In genomic region chr1:119582801-119583200, GRCh38 we compare ENCODE assay signal across 9 cellular contexts.
DNase-seq lines count a peak whose midpoint lies in the region; ATAC-seq and TF ChIP-seq lines count a peak whose summit lies in the region.
"Had no signal": no experiment of that assay in that cellular context is flagged by ENCODE, and none has a peak within 500 bp of the region (broad histone marks: within the 10 kb centered on the region; RNA-seq: fewer than 3 reads in every experiment).

No MANE protein-coding gene starts in this region.

- H3K79me2 ChIP-seq in PC-9 (ENCODE audit: low read depth), result no peaks in the 10 kb centered on the region

- no peaks in the 10 kb centered on the region for H3K4me1 Mint-ChIP-seq in activated CD4-positive, alpha-beta T cell treated with anti-CD3 and anti-CD28 coated beads, Interleukin-2, amount 10 ng/mL, durations not matched to agents 24 days and 14 days

- no TSS peak for BruUV-seq in PC-9 (replicated peaks; lab: Mats Ljungman, UMichigan)

- WGBS in right lobe of liver (ENCODE audit: insufficient coverage, low coverage, low lambda C conversion rate, missing lambda C conversion rate), result 0% methylated on average over 1 of the region's 1 CpG
- 0 to 15% methylated on average over 1 of the region's 1 CpG for WGBS in aorta, 2 donors

- H3K36me3 Mint-ChIP-seq in activated CD4-positive, alpha-beta T cell treated with anti-CD3 and anti-CD28 coated beads, Interleukin-2, amount 10 ng/mL, durations not matched to agents 24 days and 14 days (ENCODE audit: low read depth), result no peaks in the 10 kb centered on the region

- no peak overlapping the region for H2AFZ ChIP-seq in PC-9

- no peaks in the 10 kb centered on the region for H3F3A ChIP-seq in PC-9 (ENCODE audit: insufficient read depth, low read depth)

- H4K20me1 ChIP-seq in PC-9 (ENCODE audit: insufficient read depth), result no peaks in the 10 kb centered on the region

- CTCF ChIA-PET in PC-9 (lab: Charles Lee), result no interaction called here

- H3K4me3 ChIP-seq in PC-9, result no peak overlapping the region
- H3K4me3 ChIP-seq in right lobe of liver, result no peak overlapping the region
- no peak overlapping the region for H3K4me3 ChIP-seq in aorta (ENCODE audit: low read length in 2 of 2)
- H3K4me3 ChIP-seq: thoracic aorta had no signal

- TF ChIP-seq CTCF in PC-9 (conservative IDR thresholded peaks at IDR 0.05) (peak; percentile 80), right lobe of liver (IDR thresholded peaks at IDR 0.05) (peak; percentile 50 to 68 (median 66))

- H3K27me3 ChIP-seq in PC-9 (ENCODE audit: insufficient read depth, low read depth), result no peaks in the 10 kb centered on the region
- no peaks in the 10 kb centered on the region for H3K27me3 ChIP-seq in right lobe of liver
- H3K27me3 ChIP-seq in aorta (ENCODE audit: control insufficient read depth in 1 of 2, insufficient read depth in 2 of 2, low read length in 1 of 2), result no peaks in the 10 kb centered on the region

- no peaks in the 10 kb centered on the region for H3K9me3 Mint-ChIP-seq in activated CD4-positive, alpha-beta T cell treated with anti-CD3 and anti-CD28 coated beads, Interleukin-2, amount 10 ng/mL, durations not matched to agents 24 days and 14 days

- no peaks in the 10 kb centered on the region; the same call in 1 of the 2 replicates for H3K4me1 ChIP-seq in PC-9 (replicated peaks; ENCODE audit: insufficient read depth)
- H3K4me1 ChIP-seq in right lobe of liver, result no peaks in the 10 kb centered on the region
- H3K4me1 ChIP-seq in aorta (ENCODE audit: control insufficient read depth in 1 of 2, insufficient read depth in 2 of 2, low read length in 2 of 2), result no peaks in the 10 kb centered on the region

- TF ChIP-seq RAD21 in Ishikawa (IDR thresholded peaks at IDR 0.05; ENCODE audit: low read depth), result peak; percentile 84

- no peak overlapping the region for H3K4me2 ChIP-seq in PC-9

- DNase-seq in activated CD4-positive, alpha-beta T cell treated with anti-CD3 and anti-CD28 coated beads, Interleukin-2, amount 10 ng/mL, durations not matched to agents 24 days and 14 days, result peak; percentile 67
- DNase-seq in activated CD4-positive, alpha-beta T cell treated with anti-CD3 and anti-CD28 coated beads, Interleukin-2, amount 50 U/mL, for 4 hours, result no peak
- DNase-seq in PC-9 (peak; percentile 49 to 60), cerebellum (ENCODE audit: low spot score) (peak; percentile 3), right lobe of liver (peak; percentile 46 to 68 (median 65)), aorta (peak in 1 of 2 donors; percentile 63)
- DNase-seq in activated CD4-positive, CD25-positive, alpha-beta regulatory T cell (lab: John Stamatoyannopoulos, UW), result no peak

- H3K4me3 Mint-ChIP-seq in activated CD4-positive, alpha-beta T cell treated with anti-CD3 and anti-CD28 coated beads, Interleukin-2, amount 10 ng/mL, durations not matched to agents 24 days and 14 days, result no peak overlapping the region

- no peak for TF ChIP-seq EP300 in Ishikawa (IDR thresholded peaks at IDR 0.05; ENCODE audit: borderline replicate concordance)

- POLR2A ChIA-PET in PC-9 (lab: Charles Lee; ENCODE audit: unreplicated experiment), result no interaction called here

- peak; percentile 96 to 99 (median 98) for ATAC-seq in right lobe of liver
- ATAC-seq in aorta (ENCODE audit: low FRiP score), result peak; percentile 74

- H3K9me3 ChIP-seq in PC-9 (ENCODE audit: insufficient read depth, low read depth), result no peaks in the 10 kb centered on the region
- H3K9me3 ChIP-seq in right lobe of liver, result no peaks in the 10 kb centered on the region
- no peaks in the 10 kb centered on the region for H3K9me3 ChIP-seq in aorta (ENCODE audit: control insufficient read depth, low read length)
- H3K9me3 ChIP-seq: thoracic aorta had no signal

- H3K27ac ChIP-seq in PC-9, result no peak overlapping the region
- no peak overlapping the region for H3K27ac ChIP-seq in right lobe of liver
- H3K27ac ChIP-seq in aorta (ENCODE audit: low read depth in 1 of 2, low read length in 2 of 2), result no peak overlapping the region
- H3K27ac ChIP-seq: thoracic aorta had no signal

- no peak overlapping the region for H3K27ac Mint-ChIP-seq in activated CD4-positive, alpha-beta T cell treated with anti-CD3 and anti-CD28 coated beads, Interleukin-2, amount 10 ng/mL, durations not matched to agents 24 days and 14 days

- H3K9me2 ChIP-seq in PC-9 (ENCODE audit: insufficient read depth), result no peaks in the 10 kb centered on the region

- no peak for TF ChIP-seq POLR2A in right lobe of liver (IDR thresholded peaks at IDR 0.05)

- H3K36me3 ChIP-seq in PC-9 (ENCODE audit: low read depth) (no peaks in the 10 kb centered on the region), right lobe of liver (no peaks in the 10 kb centered on the region), aorta (ENCODE audit: control insufficient read depth in 1 of 2, insufficient read depth in 2 of 2, low read length in 1 of 2) (no peaks in the 10 kb centered on the region)
- H3K36me3 ChIP-seq: thoracic aorta had no signal

- peaks cover 2% of the 10 kb centered on the region for H3K27me3 Mint-ChIP-seq in activated CD4-positive, alpha-beta T cell treated with anti-CD3 and anti-CD28 coated beads, Interleukin-2, amount 10 ng/mL, durations not matched to agents 24 days and 14 days

- intact Hi-C loops in activated CD4-positive, alpha-beta T cell treated with anti-CD3 and anti-CD28 coated beads, Interleukin-2, amount 10 ng/mL, durations not matched to agents 24 days and 14 days (cut with micrococcal nuclease), result no loop called here
- intact Hi-C loops in PC-9 (cut with micrococcal nuclease; ENCODE audit: unreplicated experiment) (loop anchor here (1.0 kb wide), 1 partner anchor 92 kb away; no protein-coding TSS in a partner anchor), right lobe of liver (cut with DNase I) (no loop called here), aorta (cut with DNase I) (no loop called here)

TF ChIP-seq in Ishikawa, 13 proteins besides CTCF, POLR2A, EP300 and RAD21:
- TF ChIP-seq TCF12 (IDR thresholded peaks at IDR 0.05; ENCODE audit: low read depth) (no peak), MAX (IDR thresholded peaks at IDR 0.05) (no peak), FOXM1 (IDR thresholded peaks at IDR 0.05; ENCODE audit: borderline replicate concordance, low read depth) (no peak), TEAD4 (IDR thresholded peaks at IDR 0.05) (no peak), ZBTB7A (IDR thresholded peaks at IDR 0.05; ENCODE audit: low read depth) (no peak), EGR1 (IDR thresholded peaks at IDR 0.05) (no peak), TAF1 (IDR thresholded peaks at IDR 0.05; ENCODE audit: low read depth) (no peak), YY1 (IDR thresholded peaks at IDR 0.05; ENCODE audit: low read depth) (no peak), CEBPB (IDR thresholded peaks at IDR 0.05) (no peak), USF1 (IDR thresholded peaks at IDR 0.05) (no peak), CREB1 (IDR thresholded peaks at IDR 0.05; ENCODE audit: low read depth) (no peak), NFIC (IDR thresholded peaks at IDR 0.05) (no peak)
- TF ChIP-seq, protein P1, sequence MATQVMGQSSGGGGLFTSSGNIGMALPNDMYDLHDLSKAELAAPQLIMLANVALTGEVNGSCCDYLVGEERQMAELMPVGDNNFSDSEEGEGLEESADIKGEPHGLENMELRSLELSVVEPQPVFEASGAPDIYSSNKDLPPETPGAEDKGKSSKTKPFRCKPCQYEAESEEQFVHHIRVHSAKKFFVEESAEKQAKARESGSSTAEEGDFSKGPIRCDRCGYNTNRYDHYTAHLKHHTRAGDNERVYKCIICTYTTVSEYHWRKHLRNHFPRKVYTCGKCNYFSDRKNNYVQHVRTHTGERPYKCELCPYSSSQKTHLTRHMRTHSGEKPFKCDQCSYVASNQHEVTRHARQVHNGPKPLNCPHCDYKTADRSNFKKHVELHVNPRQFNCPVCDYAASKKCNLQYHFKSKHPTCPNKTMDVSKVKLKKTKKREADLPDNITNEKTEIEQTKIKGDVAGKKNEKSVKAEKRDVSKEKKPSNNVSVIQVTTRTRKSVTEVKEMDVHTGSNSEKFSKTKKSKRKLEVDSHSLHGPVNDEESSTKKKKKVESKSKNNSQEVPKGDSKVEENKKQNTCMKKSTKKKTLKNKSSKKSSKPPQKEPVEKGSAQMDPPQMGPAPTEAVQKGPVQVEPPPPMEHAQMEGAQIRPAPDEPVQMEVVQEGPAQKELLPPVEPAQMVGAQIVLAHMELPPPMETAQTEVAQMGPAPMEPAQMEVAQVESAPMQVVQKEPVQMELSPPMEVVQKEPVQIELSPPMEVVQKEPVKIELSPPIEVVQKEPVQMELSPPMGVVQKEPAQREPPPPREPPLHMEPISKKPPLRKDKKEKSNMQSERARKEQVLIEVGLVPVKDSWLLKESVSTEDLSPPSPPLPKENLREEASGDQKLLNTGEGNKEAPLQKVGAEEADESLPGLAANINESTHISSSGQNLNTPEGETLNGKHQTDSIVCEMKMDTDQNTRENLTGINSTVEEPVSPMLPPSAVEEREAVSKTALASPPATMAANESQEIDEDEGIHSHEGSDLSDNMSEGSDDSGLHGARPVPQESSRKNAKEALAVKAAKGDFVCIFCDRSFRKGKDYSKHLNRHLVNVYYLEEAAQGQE (IDR thresholded peaks at IDR 0.05; ENCODE audit: low read depth), result no peak

Comparison
In these comparisons a context has a peak if more than half of its experiments do, and no peak if none do; other contexts are left out.
1. DNase-seq: peak in activated CD4-positive, alpha-beta T cell treated with anti-CD3 and anti-CD28 coated beads, Interleukin-2, amount 10 ng/mL, durations not matched to agents 24 days and 14 days (single experiment), PC-9 (2 of 2), cerebellum (single experiment) and right lobe of liver (3 of 3); none in activated CD4-positive, alpha-beta T cell treated with anti-CD3 and anti-CD28 coated beads, Interleukin-2, amount 50 U/mL, for 4 hours (0 of 2) and activated CD4-positive, CD25-positive, alpha-beta regulatory T cell (0 of 4).